ENCODE assay signal across 23 cellular contexts in the genomic region with DNA sequence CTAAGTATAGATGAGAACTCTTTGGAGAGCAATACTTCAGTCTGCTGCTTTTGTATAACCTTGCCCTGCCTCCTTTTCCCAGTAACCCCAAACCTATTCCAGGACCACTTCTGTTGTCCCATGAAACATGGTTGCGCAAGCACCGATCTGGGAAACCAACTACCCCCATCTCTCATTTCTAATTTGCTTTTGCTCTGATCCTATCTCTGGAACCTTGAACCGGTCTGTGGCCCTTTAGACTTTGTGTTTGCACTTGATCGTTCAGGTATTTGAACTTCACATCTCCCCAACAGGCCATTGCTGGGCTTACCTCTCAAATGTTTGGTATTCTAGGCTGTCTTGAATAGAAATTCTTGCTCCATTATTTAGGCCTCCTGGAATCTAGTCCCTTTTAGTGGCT. TPM values are rescaled to one million over a fixed set of nuclear protein-coding genes. Genes with fewer than 3 reads are reported as not detected.
DNase-seq lines count a peak whose midpoint lies in the region; ATAC-seq, FAIRE-seq and TF ChIP-seq lines count a peak whose summit lies in the region.
"Had no signal": no experiment of that assay in that cellular context is flagged by ENCODE, and none has a peak within 500 bp of the region (broad histone marks: within the 10 kb centered on the region; RNA-seq: fewer than 3 reads in every experiment).

No MANE protein-coding gene starts in this region.

- H2AK5ac ChIP-seq in H1 (ENCODE audit: low read depth, low read length): no peak overlapping the region

- no peak overlapping the region for H2BK12ac ChIP-seq in H1 (ENCODE audit: low read depth, low read length)

- no peak overlapping the region for H4K5ac ChIP-seq in H1 (ENCODE audit: insufficient read length, low read depth, low read length)

- no peak overlapping the region for H3K4me3 ChIP-seq in H1 (ENCODE audit: extremely low read depth in 1 of 4, insufficient read depth in 2 of 4, low read depth in 3 of 4, low read length in 4 of 4)
- H3K4me3 ChIP-seq in liver (ENCODE audit: low read depth in 1 of 3, low read length in 3 of 3): no peak overlapping the region
- H3K4me3 ChIP-seq: BLaER1, GM12878, GM23248 had no signal

- no peak overlapping the region for H3K4me3 Mint-ChIP-seq in activated naive CD4-positive, alpha-beta T cell treated with anti-CD3 and anti-CD28 coated beads, Interleukin-2, amount 10 ng/mL, durations not matched to agents 7 days and 5 days
- no peak overlapping the region for H3K4me3 Mint-ChIP-seq in activated naive CD4-positive, alpha-beta T cell treated with anti-CD3 and anti-CD28 coated beads for 36 hours
- H3K4me3 Mint-ChIP-seq in type B pancreatic cell: no peak overlapping the region
- no peak overlapping the region for H3K4me3 Mint-ChIP-seq in activated T-helper 1 cell treated with anti-CD3 and anti-CD28 coated beads, Interleukin-12 subunit alpha, Interleukin-12 subunit beta, Interleukin-2, Interleukin-4 antibody, amounts not matched to agents 30 ng/mL and 10 ng/mL and 1 ng/mL, durations not matched to agents 14 hours and 24 hours and 36 hours
- H3K4me3 Mint-ChIP-seq: CD14-positive monocyte; CD4-positive, alpha-beta memory T cell; HFFc6 had no signal

- H3K4me2 ChIP-seq in H1 (ENCODE audit: insufficient read depth in 1 of 2, low read depth in 2 of 2, low read length in 2 of 2): no peak overlapping the region
- H3K4me2 ChIP-seq: BLaER1 had no signal

- no peak overlapping the region for H4K8ac ChIP-seq in H1 (ENCODE audit: extremely low read depth, insufficient read depth, low read length)

- H3K9ac ChIP-seq in H1 (replicated peaks in 1 of 4; ENCODE audit: extremely low read depth in 1 of 4, low read depth in 3 of 4, low read length in 3 of 4) (no peak overlapping the region), liver (ENCODE audit: low read depth in 1 of 2, low read length in 2 of 2) (no peak overlapping the region)
- H3K9ac ChIP-seq: BLaER1, GM23248 had no signal

- H3K9me3 ChIP-seq in H1 (ENCODE audit: insufficient read depth in 2 of 2, low read depth in 1 of 2, low read length in 1 of 2) (no peaks in the 10 kb centered on the region), liver (ENCODE audit: control insufficient read depth in 4 of 4, low read length in 3 of 4) (no peaks in the 10 kb centered on the region)
- H3K9me3 ChIP-seq: BLaER1 had no signal

- H3K18ac ChIP-seq in H1 (ENCODE audit: extremely low read depth, low read length): no peak overlapping the region

- no peaks in the 10 kb centered on the region for H3K27me3 Mint-ChIP-seq in activated naive CD4-positive, alpha-beta T cell treated with anti-CD3 and anti-CD28 coated beads, Interleukin-2, amount 10 ng/mL, durations not matched to agents 7 days and 5 days
- no peaks in the 10 kb centered on the region for H3K27me3 Mint-ChIP-seq in activated naive CD4-positive, alpha-beta T cell treated with anti-CD3 and anti-CD28 coated beads for 36 hours (ENCODE audit: low read depth)
- H3K27me3 Mint-ChIP-seq in type B pancreatic cell: no peaks in the 10 kb centered on the region
- no peaks in the 10 kb centered on the region for H3K27me3 Mint-ChIP-seq in activated T-helper 1 cell treated with anti-CD3 and anti-CD28 coated beads, Interleukin-12 subunit alpha, Interleukin-12 subunit beta, Interleukin-2, Interleukin-4 antibody, amounts not matched to agents 30 ng/mL and 10 ng/mL and 1 ng/mL, durations not matched to agents 14 hours and 24 hours and 36 hours (ENCODE audit: insufficient read depth)
- H3K27me3 Mint-ChIP-seq: CD4-positive, alpha-beta memory T cell had no signal

- H3K4me1 Mint-ChIP-seq in activated naive CD4-positive, alpha-beta T cell treated with anti-CD3 and anti-CD28 coated beads, Interleukin-2, amount 10 ng/mL, durations not matched to agents 7 days and 5 days: peaks cover 17% of the 10 kb centered on the region
- H3K4me1 Mint-ChIP-seq in activated naive CD4-positive, alpha-beta T cell treated with anti-CD3 and anti-CD28 coated beads for 36 hours (ENCODE audit: low read depth): peaks cover 8% of the 10 kb centered on the region
- H3K4me1 Mint-ChIP-seq in type B pancreatic cell (ENCODE audit: unreplicated experiment): no peaks in the 10 kb centered on the region
- H3K4me1 Mint-ChIP-seq in activated T-helper 1 cell treated with anti-CD3 and anti-CD28 coated beads, Interleukin-12 subunit alpha, Interleukin-12 subunit beta, Interleukin-2, Interleukin-4 antibody, amounts not matched to agents 30 ng/mL and 10 ng/mL and 1 ng/mL, durations not matched to agents 14 hours and 24 hours and 36 hours (ENCODE audit: low read depth): peaks cover 12% of the 10 kb centered on the region
- H3K4me1 Mint-ChIP-seq: CD14-positive monocyte had no signal

- no peak for ATAC-seq in GM19395 (IDR thresholded peaks at IDR 0.05; ENCODE audit: unreplicated experiment)
- ATAC-seq: GM12878, HCT116 had no signal

- no peak for DNase-seq in activated naive CD4-positive, alpha-beta T cell treated with anti-CD3 and anti-CD28 coated beads, Interleukin-2, amount 10 ng/mL, durations not matched to agents 7 days and 5 days
- DNase-seq in activated naive CD4-positive, alpha-beta T cell treated with anti-CD3 and anti-CD28 coated beads for 36 hours: no peak
- DNase-seq in H1 (ENCODE audit: low read depth in 1 of 2, low spot score in 2 of 2) (no peak), type B pancreatic cell (ENCODE audit: extremely low spot score, unreplicated experiment) (no peak), inferior parietal cortex (ENCODE audit: extremely low spot score) (no peak)
- no peak for DNase-seq in activated T-helper 1 cell treated with anti-CD3 and anti-CD28 coated beads, Interleukin-12 subunit alpha, Interleukin-12 subunit beta, Interleukin-2, Interleukin-4 antibody, amounts not matched to agents 30 ng/mL and 10 ng/mL and 1 ng/mL, durations not matched to agents 14 hours and 24 hours and 36 hours (ENCODE audit: low spot score)
- DNase-seq: Calu3; CD4-positive, alpha-beta memory T cell; DMS53; DND-41; EL; GM23248; H7; HFFc6; KBM-7 had no signal

- no peak for TF ChIP-seq RAD21 in H1 (IDR thresholded peaks at IDR 0.05 in 1 of 2, conservative IDR thresholded peaks at IDR 0.05 in 1 of 2; ENCODE audit: low read depth in 2 of 2, low read length in 2 of 2)
- peak; percentile 38 for TF ChIP-seq RAD21 in liver (IDR thresholded peaks at IDR 0.05)

- H3K27ac Mint-ChIP-seq in activated naive CD4-positive, alpha-beta T cell treated with anti-CD3 and anti-CD28 coated beads, Interleukin-2, amount 10 ng/mL, durations not matched to agents 7 days and 5 days: peak overlapping the region; percentile 39
- H3K27ac Mint-ChIP-seq in activated naive CD4-positive, alpha-beta T cell treated with anti-CD3 and anti-CD28 coated beads for 36 hours: no peak overlapping the region
- H3K27ac Mint-ChIP-seq in type B pancreatic cell: no peak overlapping the region
- H3K27ac Mint-ChIP-seq in activated T-helper 1 cell treated with anti-CD3 and anti-CD28 coated beads, Interleukin-12 subunit alpha, Interleukin-12 subunit beta, Interleukin-2, Interleukin-4 antibody, amounts not matched to agents 30 ng/mL and 10 ng/mL and 1 ng/mL, durations not matched to agents 14 hours and 24 hours and 36 hours: no peak overlapping the region
- H3K27ac Mint-ChIP-seq: CD14-positive monocyte, HFFc6 had no signal

- 91% methylated on average over 4 of the region's 4 CpGs; no CpG with 5 or more reads in 1 of the 2 experiments for WGBS in H1 (ENCODE audit: extremely low coverage in 1 of 2, insufficient coverage in 1 of 2, insufficient read length in 1 of 2, insufficient replicate concordance in 2 of 2, low coverage in 1 of 2, low lambda C conversion rate in 2 of 2, missing lambda C conversion rate in 1 of 2), 2 experiments
- WGBS in liver: 45% methylated on average over 4 of the region's 4 CpGs

- H3K79me2 ChIP-seq in H1 (ENCODE audit: control insufficient read depth in 1 of 2, insufficient read depth in 2 of 2, low read length in 2 of 2): 0 out of 4 replicates have a peak, but pooled peaks cover 0 to 2% of the 10 kb centered on the region in 2 experiments

- H4K91ac ChIP-seq in H1 (replicated peaks; ENCODE audit: insufficient read length, low read length): no peak overlapping the region

- no peak overlapping the region for H3K23ac ChIP-seq in H1 (ENCODE audit: insufficient read length)

- H3K27me3 ChIP-seq in H1 (replicated peaks in 1 of 4; ENCODE audit: control insufficient read depth in 3 of 4, extremely low read depth in 1 of 4, insufficient read depth in 3 of 4, low read length in 3 of 4) (no peaks in the 10 kb centered on the region), liver (ENCODE audit: control insufficient read depth in 4 of 4, insufficient read depth in 4 of 4, low read length in 3 of 4) (no peaks in the 10 kb centered on the region)
- H3K27me3 ChIP-seq: BLaER1 had no signal

- intact Hi-C loops in activated naive CD4-positive, alpha-beta T cell treated with anti-CD3 and anti-CD28 coated beads for 36 hours (cut with micrococcal nuclease): loop anchor here (10.0 kb wide), 1 partner anchor 341 kb away; no protein-coding TSS in a partner anchor
- intact Hi-C loops in activated T-helper 1 cell treated with anti-CD3 and anti-CD28 coated beads, Interleukin-12 subunit alpha, Interleukin-12 subunit beta, Interleukin-2, Interleukin-4 antibody, amounts not matched to agents 30 ng/mL and 10 ng/mL and 1 ng/mL, durations not matched to agents 14 hours and 24 hours and 36 hours (cut with micrococcal nuclease): no loop called here

- H3K4ac ChIP-seq in H1 (replicated peaks; ENCODE audit: insufficient read length, low read depth, low read length): no peak overlapping the region

- no peaks in the 10 kb centered on the region for H3K23me2 ChIP-seq in H1 (ENCODE audit: low read depth, low read length)

- H3K4me1 ChIP-seq in H1 (replicated peaks in 1 of 4; ENCODE audit: control insufficient read depth in 3 of 4, insufficient read depth in 4 of 4, low read length in 3 of 4): no peaks in the 10 kb centered on the region
- H3K4me1 ChIP-seq in liver (ENCODE audit: control insufficient read depth in 4 of 4, insufficient read depth in 4 of 4, low read length in 3 of 4): peaks cover 0 to 13% (median 4%) of the 10 kb centered on the region in 4 donors
- H3K4me1 ChIP-seq: BLaER1 had no signal

- POLR2A ChIA-PET in H1 (lab: Charles Lee; ENCODE audit: partially characterized antibody): no interaction called here

- H3K14ac ChIP-seq in H1 (ENCODE audit: insufficient read length): no peak overlapping the region

- CTCF ChIA-PET in activated naive CD4-positive, alpha-beta T cell treated with anti-CD3 and anti-CD28 coated beads, Interleukin-2, amount 10 ng/mL, durations not matched to agents 7 days and 5 days (lab: Charles Lee): interaction anchor here (1.5 kb wide), 1 partner anchor 239 kb away, joined by 3 read pairs; no protein-coding TSS in a partner anchor
- CTCF ChIA-PET in activated naive CD4-positive, alpha-beta T cell treated with anti-CD3 and anti-CD28 coated beads for 36 hours (lab: Charles Lee): interaction anchor here (0.7 kb wide), 1 partner anchor 84 kb away, joined by 3 read pairs; no protein-coding TSS in a partner anchor
- CTCF ChIA-PET in H1 (lab: Charles Lee; ENCODE audit: partially characterized antibody): interaction anchor here (1.4 kb wide), 1 partner anchor 268 kb away, joined by 3 read pairs; no protein-coding TSS in a partner anchor

- H2BK5ac ChIP-seq in H1 (ENCODE audit: low read depth, low read length): no peak overlapping the region

- H3K9me3 Mint-ChIP-seq in activated naive CD4-positive, alpha-beta T cell treated with anti-CD3 and anti-CD28 coated beads, Interleukin-2, amount 10 ng/mL, durations not matched to agents 7 days and 5 days: no peaks in the 10 kb centered on the region
- H3K9me3 Mint-ChIP-seq in activated naive CD4-positive, alpha-beta T cell treated with anti-CD3 and anti-CD28 coated beads for 36 hours: no peaks in the 10 kb centered on the region
- H3K9me3 Mint-ChIP-seq in type B pancreatic cell: no peaks in the 10 kb centered on the region
- no peaks in the 10 kb centered on the region for H3K9me3 Mint-ChIP-seq in activated T-helper 1 cell treated with anti-CD3 and anti-CD28 coated beads, Interleukin-12 subunit alpha, Interleukin-12 subunit beta, Interleukin-2, Interleukin-4 antibody, amounts not matched to agents 30 ng/mL and 10 ng/mL and 1 ng/mL, durations not matched to agents 14 hours and 24 hours and 36 hours
- H3K9me3 Mint-ChIP-seq: CD4-positive, alpha-beta memory T cell; HFFc6 had no signal

- no peak overlapping the region for H3K27ac ChIP-seq in H1 (ENCODE audit: low read depth, low read length)
- H3K27ac ChIP-seq in liver (ENCODE audit: low read depth in 1 of 2, low read length in 2 of 2): no peak overlapping the region
- H3K27ac ChIP-seq: 22Rv1, BLaER1, GM23248 had no signal

- no peak overlapping the region for H2BK20ac ChIP-seq in H1 (ENCODE audit: low read length)

- no peak overlapping the region for H3K56ac ChIP-seq in H1 (replicated peaks; ENCODE audit: insufficient read length, low read depth, low read length)

- peaks cover 20% of the 10 kb centered on the region for H3K36me3 Mint-ChIP-seq in activated naive CD4-positive, alpha-beta T cell treated with anti-CD3 and anti-CD28 coated beads, Interleukin-2, amount 10 ng/mL, durations not matched to agents 7 days and 5 days
- peaks cover 5% of the 10 kb centered on the region for H3K36me3 Mint-ChIP-seq in activated naive CD4-positive, alpha-beta T cell treated with anti-CD3 and anti-CD28 coated beads for 36 hours (ENCODE audit: low read depth)
- H3K36me3 Mint-ChIP-seq in type B pancreatic cell: peaks cover 12% of the 10 kb centered on the region
- peaks cover 13% of the 10 kb centered on the region for H3K36me3 Mint-ChIP-seq in activated T-helper 1 cell treated with anti-CD3 and anti-CD28 coated beads, Interleukin-12 subunit alpha, Interleukin-12 subunit beta, Interleukin-2, Interleukin-4 antibody, amounts not matched to agents 30 ng/mL and 10 ng/mL and 1 ng/mL, durations not matched to agents 14 hours and 24 hours and 36 hours (ENCODE audit: low read depth)

- H3K79me1 ChIP-seq in H1 (ENCODE audit: low read depth, low read length): no peaks in the 10 kb centered on the region; the same call in 1 of the 2 replicates

- TF ChIP-seq EP300 in H1 (IDR thresholded peaks at IDR 0.05; ENCODE audit: borderline replicate concordance in 1 of 2, low read depth in 2 of 2, low read length in 2 of 2): no peak

- no peak overlapping the region for H2BK120ac ChIP-seq in H1 (replicated peaks; ENCODE audit: low read depth, low read length)

- no peak for FAIRE-seq in H1 (lab: Jason Lieb, UNC)
- FAIRE-seq: GM12878, GM19239 had no signal

- no peaks in the 10 kb centered on the region for H3K36me3 ChIP-seq in H1 (ENCODE audit: control insufficient read depth in 2 of 4, insufficient read depth in 4 of 4, low read length in 3 of 4)
- peaks cover 0 to 3% (median 0%) of the 10 kb centered on the region in 4 donors for H3K36me3 ChIP-seq in liver (ENCODE audit: control insufficient read depth in 4 of 4, insufficient read depth in 3 of 4, low read depth in 1 of 4, low read length in 3 of 4)

- no peak overlapping the region for H2AFZ ChIP-seq in H1 (ENCODE audit: low read length)
- H2AFZ ChIP-seq: GM23248 had no signal

- no peak for TF ChIP-seq POLR2A in H1 (IDR thresholded peaks at IDR 0.05; ENCODE audit: control extremely low read depth in 1 of 2, low read depth in 2 of 2, low read length in 2 of 2)

- H2BK15ac ChIP-seq in H1 (ENCODE audit: low read length): no peak overlapping the region

- H4K20me1 ChIP-seq in H1 (replicated peaks in 1 of 2; ENCODE audit: control insufficient read depth in 1 of 2, insufficient read depth in 2 of 2, low read length in 2 of 2): no peaks in the 10 kb centered on the region

- TF ChIP-seq CTCF in H1 (IDR thresholded peaks at IDR 0.05; ENCODE audit: control extremely low read depth in 1 of 3, insufficient read depth in 1 of 3, low read depth in 1 of 3, low read length in 3 of 3) (no peak), liver (IDR thresholded peaks at IDR 0.05; ENCODE audit: low read depth, low read length, missing input control) (no peak), type B pancreatic cell (conservative IDR thresholded peaks at IDR 0.05) (no peak)

RNA-seq across cellular contexts. Expression of a gene that starts 25.0 kb away (rescaled TPM):
- 1 to 10 TPM; 3.1 to 5.0 TPM for total RNA-seq in activated naive CD4-positive, alpha-beta T cell treated with anti-CD3 and anti-CD28 coated beads for 36 hours
- 15.8 and 17.2 TPM in 2 replicates for total RNA-seq in H1 (2021; fragmentation: NEBNext Ultra II Directional; extraction: Animal tissue kit (Norgen Biotek cat#: 25700))
- polyA plus RNA-seq in H1 (2011; rRNA removed): 3.7 and 3.9 TPM in 2 replicates
- 8.4 TPM for polyA plus RNA-seq in H1 (2011; cell fraction: cytosol; rRNA removed)
- 3.9 TPM for polyA plus RNA-seq in H1 (2011; cell fraction: nucleus; rRNA removed)
- polyA plus RNA-seq in H1 (2012, experiment 1 of 2): 9.7 to 11.5 TPM (median 10.4 TPM) in 4 replicates
- 0.51 TPM for polyA plus RNA-seq in H1 (2012, experiment 2 of 2)
- polyA plus RNA-seq in H1 (2013, experiment 1 of 2): 5.8 TPM
- polyA plus RNA-seq in H1 (2013, experiment 2 of 2): 6.3 TPM
- 5.7 and 9.1 TPM in 2 replicates for polyA minus RNA-seq in H1 (2011; rRNA and poly(A)+ RNA removed)
- polyA minus RNA-seq in H1 (2011; cell fraction: cytosol; rRNA and poly(A)+ RNA removed): 5.9 TPM
- 26.6 TPM for polyA minus RNA-seq in H1 (2011; cell fraction: nucleus; rRNA and poly(A)+ RNA removed)
- total RNA-seq in liver: 1 to 10 TPM; 4.6 to 9.2 TPM
- polyA plus RNA-seq in liver: 1 to 10 TPM; 1.9 to 2.9 TPM
- total RNA-seq in type B pancreatic cell (ENCODE audit: low replicate concordance): 16.6 and 23.8 TPM in 2 replicates
- 5.2 and 7.4 TPM in 2 replicates for total RNA-seq in activated T-helper 1 cell treated with anti-CD3 and anti-CD28 coated beads, Interleukin-12 subunit alpha, Interleukin-12 subunit beta, Interleukin-2, Interleukin-4 antibody, amounts not matched to agents 30 ng/mL and 10 ng/mL and 1 ng/mL, durations not matched to agents 14 hours and 24 hours and 36 hours
